4 cellular contexts compared by ENCODE assay signal in the genomic region with DNA sequence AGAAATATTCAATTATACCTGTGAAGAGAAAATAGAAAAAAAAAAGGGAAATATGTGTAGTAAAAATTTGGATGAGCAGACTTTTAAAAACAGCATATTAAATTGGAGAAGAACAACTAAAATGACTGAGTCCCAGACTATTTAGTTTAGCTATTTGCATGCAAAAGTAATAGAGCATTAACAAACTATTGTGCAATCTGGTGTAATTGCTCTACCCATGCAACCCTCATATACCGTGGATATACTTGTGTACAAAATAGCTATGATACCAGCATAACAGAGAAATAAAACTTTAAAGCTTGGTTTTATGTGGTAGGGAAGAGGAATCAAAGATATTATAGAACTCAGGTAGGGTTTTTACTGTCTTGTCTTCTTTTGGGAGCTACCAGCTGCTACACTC.
TF ChIP-seq lines count a peak whose summit lies in the region.

No MANE protein-coding gene starts in this region.

TF ChIP-seq in HepG2, 621 proteins besides CTCF, POLR2A, EP300 and RAD21 (continued from another document):
- TF ChIP-seq ZNF263 (CRISPR knock-in tag; IDR thresholded peaks at IDR 0.05) (no peak), CEBPB (IDR thresholded peaks at IDR 0.05; ENCODE audit: borderline replicate concordance, low read depth, low read length) (peak; percentile 66), BCL6 (CRISPR knock-in tag; IDR thresholded peaks at IDR 0.05) (no peak)

TF ChIP-seq in Ishikawa, 13 proteins besides CTCF, POLR2A, EP300 and RAD21 (continued from another document):
- TF ChIP-seq TAF1 (IDR thresholded peaks at IDR 0.05; ENCODE audit: low read depth) (no peak), EGR1 (IDR thresholded peaks at IDR 0.05) (no peak), CREB1 (IDR thresholded peaks at IDR 0.05; ENCODE audit: low read depth) (no peak), TEAD4 (IDR thresholded peaks at IDR 0.05) (no peak), CEBPB (IDR thresholded peaks at IDR 0.05) (peak; percentile 53; the same call in 1 of the 2 replicates)
- TF ChIP-seq, protein P1, sequence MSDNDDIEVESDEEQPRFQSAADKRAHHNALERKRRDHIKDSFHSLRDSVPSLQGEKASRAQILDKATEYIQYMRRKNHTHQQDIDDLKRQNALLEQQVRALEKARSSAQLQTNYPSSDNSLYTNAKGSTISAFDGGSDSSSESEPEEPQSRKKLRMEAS (IDR thresholded peaks at IDR 0.05), result no peak

TF ChIP-seq in H1, 55 proteins besides CTCF, POLR2A, EP300 and RAD21 (continued from another document):
- TF ChIP-seq CEBPB (IDR thresholded peaks at IDR 0.05; ENCODE audit: low read depth, low read length) (peak; percentile 46; the same call in 1 of the 2 replicates), SIX5 (IDR thresholded peaks at IDR 0.05; ENCODE audit: low read depth, low read length) (no peak), PHF8 (conservative IDR thresholded peaks at IDR 0.05; ENCODE audit: low read depth, low read length) (no peak), SIRT6 (IDR thresholded peaks at IDR 0.05; ENCODE audit: low read length) (no peak), SP1 (IDR thresholded peaks at IDR 0.05; ENCODE audit: low read depth, low read length) (no peak), SP2 (IDR thresholded peaks at IDR 0.05; ENCODE audit: low read length) (no peak), CHD1 (IDR thresholded peaks at IDR 0.05; ENCODE audit: low read depth, low read length) (no peak)
TF ChIP-seq in H1: peak in this region for 1.

TF ChIP-seq in SK-N-SH treated with all-trans-retinoic acid at 6 μM for 48 hours, 23 proteins besides CTCF, POLR2A, EP300 and RAD21 (continued from another document):
- TF ChIP-seq, protein P2, sequence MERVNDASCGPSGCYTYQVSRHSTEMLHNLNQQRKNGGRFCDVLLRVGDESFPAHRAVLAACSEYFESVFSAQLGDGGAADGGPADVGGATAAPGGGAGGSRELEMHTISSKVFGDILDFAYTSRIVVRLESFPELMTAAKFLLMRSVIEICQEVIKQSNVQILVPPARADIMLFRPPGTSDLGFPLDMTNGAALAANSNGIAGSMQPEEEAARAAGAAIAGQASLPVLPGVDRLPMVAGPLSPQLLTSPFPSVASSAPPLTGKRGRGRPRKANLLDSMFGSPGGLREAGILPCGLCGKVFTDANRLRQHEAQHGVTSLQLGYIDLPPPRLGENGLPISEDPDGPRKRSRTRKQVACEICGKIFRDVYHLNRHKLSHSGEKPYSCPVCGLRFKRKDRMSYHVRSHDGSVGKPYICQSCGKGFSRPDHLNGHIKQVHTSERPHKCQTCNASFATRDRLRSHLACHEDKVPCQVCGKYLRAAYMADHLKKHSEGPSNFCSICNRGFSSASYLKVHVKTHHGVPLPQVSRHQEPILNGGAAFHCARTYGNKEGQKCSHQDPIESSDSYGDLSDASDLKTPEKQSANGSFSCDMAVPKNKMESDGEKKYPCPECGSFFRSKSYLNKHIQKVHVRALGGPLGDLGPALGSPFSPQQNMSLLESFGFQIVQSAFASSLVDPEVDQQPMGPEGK (CRISPR knock-in tag; IDR thresholded peaks at IDR 0.05; ENCODE audit: borderline replicate concordance), result no peak
- TF ChIP-seq GLIS3 (CRISPR knock-in tag; IDR thresholded peaks at IDR 0.05), result no peak
- TF ChIP-seq ARNTL (CRISPR knock-in tag; IDR thresholded peaks at IDR 0.05; ENCODE audit: borderline replicate concordance, low read depth), result no peak
- no peak for TF ChIP-seq ZNF8 (CRISPR knock-in tag; IDR thresholded peaks at IDR 0.05)
- TF ChIP-seq ZNF565 (CRISPR knock-in tag; conservative IDR thresholded peaks at IDR 0.05; ENCODE audit: low read depth), result no peak
- no peak for TF ChIP-seq PPARA (CRISPR knock-in tag; IDR thresholded peaks at IDR 0.05; ENCODE audit: borderline replicate concordance)
- TF ChIP-seq ESRRG (CRISPR knock-in tag; IDR thresholded peaks at IDR 0.05), result no peak
- no peak for TF ChIP-seq ZFP30 (CRISPR knock-in tag; IDR thresholded peaks at IDR 0.05)
- TF ChIP-seq SNAI2 (CRISPR knock-in tag; IDR thresholded peaks at IDR 0.05), result no peak
- TF ChIP-seq CSDC2 (CRISPR knock-in tag; IDR thresholded peaks at IDR 0.05), result no peak
- TF ChIP-seq, protein P3, sequence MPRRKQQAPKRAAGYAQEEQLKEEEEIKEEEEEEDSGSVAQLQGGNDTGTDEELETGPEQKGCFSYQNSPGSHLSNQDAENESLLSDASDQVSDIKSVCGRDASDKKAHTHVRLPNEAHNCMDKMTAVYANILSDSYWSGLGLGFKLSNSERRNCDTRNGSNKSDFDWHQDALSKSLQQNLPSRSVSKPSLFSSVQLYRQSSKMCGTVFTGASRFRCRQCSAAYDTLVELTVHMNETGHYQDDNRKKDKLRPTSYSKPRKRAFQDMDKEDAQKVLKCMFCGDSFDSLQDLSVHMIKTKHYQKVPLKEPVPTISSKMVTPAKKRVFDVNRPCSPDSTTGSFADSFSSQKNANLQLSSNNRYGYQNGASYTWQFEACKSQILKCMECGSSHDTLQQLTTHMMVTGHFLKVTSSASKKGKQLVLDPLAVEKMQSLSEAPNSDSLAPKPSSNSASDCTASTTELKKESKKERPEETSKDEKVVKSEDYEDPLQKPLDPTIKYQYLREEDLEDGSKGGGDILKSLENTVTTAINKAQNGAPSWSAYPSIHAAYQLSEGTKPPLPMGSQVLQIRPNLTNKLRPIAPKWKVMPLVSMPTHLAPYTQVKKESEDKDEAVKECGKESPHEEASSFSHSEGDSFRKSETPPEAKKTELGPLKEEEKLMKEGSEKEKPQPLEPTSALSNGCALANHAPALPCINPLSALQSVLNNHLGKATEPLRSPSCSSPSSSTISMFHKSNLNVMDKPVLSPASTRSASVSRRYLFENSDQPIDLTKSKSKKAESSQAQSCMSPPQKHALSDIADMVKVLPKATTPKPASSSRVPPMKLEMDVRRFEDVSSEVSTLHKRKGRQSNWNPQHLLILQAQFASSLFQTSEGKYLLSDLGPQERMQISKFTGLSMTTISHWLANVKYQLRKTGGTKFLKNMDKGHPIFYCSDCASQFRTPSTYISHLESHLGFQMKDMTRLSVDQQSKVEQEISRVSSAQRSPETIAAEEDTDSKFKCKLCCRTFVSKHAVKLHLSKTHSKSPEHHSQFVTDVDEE (CRISPR knock-in tag; IDR thresholded peaks at IDR 0.05), result no peak
- TF ChIP-seq, protein P4, sequence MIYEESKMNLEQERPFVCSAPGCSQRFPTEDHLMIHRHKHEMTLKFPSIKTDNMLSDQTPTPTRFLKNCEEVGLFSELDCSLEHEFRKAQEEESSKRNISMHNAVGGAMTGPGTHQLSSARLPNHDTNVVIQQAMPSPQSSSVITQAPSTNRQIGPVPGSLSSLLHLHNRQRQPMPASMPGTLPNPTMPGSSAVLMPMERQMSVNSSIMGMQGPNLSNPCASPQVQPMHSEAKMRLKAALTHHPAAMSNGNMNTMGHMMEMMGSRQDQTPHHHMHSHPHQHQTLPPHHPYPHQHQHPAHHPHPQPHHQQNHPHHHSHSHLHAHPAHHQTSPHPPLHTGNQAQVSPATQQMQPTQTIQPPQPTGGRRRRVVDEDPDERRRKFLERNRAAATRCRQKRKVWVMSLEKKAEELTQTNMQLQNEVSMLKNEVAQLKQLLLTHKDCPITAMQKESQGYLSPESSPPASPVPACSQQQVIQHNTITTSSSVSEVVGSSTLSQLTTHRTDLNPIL (CRISPR knock-in tag; IDR thresholded peaks at IDR 0.05; ENCODE audit: low read depth), result no peak
- TF ChIP-seq RARB (CRISPR knock-in tag; IDR thresholded peaks at IDR 0.05), result no peak
TF ChIP-seq in SK-N-SH treated with all-trans-retinoic acid at 6 μM for 48 hours: peak in this region for 0.
